In genomic region chr19:7941895-7942596, GRCh38 we compare ENCODE assay signal across 7 cellular contexts. TPM values are rescaled to one million over a fixed set of nuclear protein-coding genes. Genes with fewer than 3 reads are reported as not detected.
A peak's percentile ranks its signal among the peaks of the same experiment; 100 is the strongest.
DNase-seq lines count a peak whose midpoint lies in the region; FAIRE-seq and TF ChIP-seq lines count a peak whose summit lies in the region.

No MANE protein-coding gene starts in this region.

- no TSS peak for BruUV-seq in endothelial cell of umbilical vein (replicated peaks; lab: Mats Ljungman, UMichigan)

- no peak overlapping the region for H3K27ac ChIP-seq in OCI-LY1 (ENCODE audit: low read depth, low read length, poor library complexity, severe bottlenecking)
- no peak overlapping the region for H3K27ac ChIP-seq in endothelial cell of umbilical vein (ENCODE audit: insufficient read depth, low read depth, low read length)
- no peak overlapping the region for H3K27ac ChIP-seq in rectal smooth muscle tissue (ENCODE audit: low read depth, low read length)

- peak overlapping the region; percentile 62 for H3K4me2 ChIP-seq in OCI-LY1 (ENCODE audit: low read length)
- peak overlapping the region; percentile 76 for H3K4me2 ChIP-seq in endothelial cell of umbilical vein (ENCODE audit: insufficient read depth, low read length)

- DNase-seq in GM12864 (ENCODE audit: low read depth) (no peak), endothelial cell of umbilical vein (ENCODE audit: low read depth, low spot score) (no peak), NCI-H2081 (lab: John Stamatoyannopoulos, UW) (no peak), HTR-8/SVneo (ENCODE audit: insufficient read length, low spot score) (no peak), putamen (ENCODE audit: low spot score) (no peak)

- H3K79me2 ChIP-seq in OCI-LY1 (ENCODE audit: insufficient read depth, low read length) (peaks cover 4% of the 10 kb centered on the region; the same call in 1 of the 2 replicates), endothelial cell of umbilical vein (ENCODE audit: control insufficient read depth, insufficient read depth, low read length) (peaks cover 22% of the 10 kb centered on the region)

- H3K27me3 ChIP-seq in OCI-LY1 (ENCODE audit: insufficient read depth, low read length) (no peaks in the 10 kb centered on the region), endothelial cell of umbilical vein (ENCODE audit: control insufficient read depth in 2 of 2, insufficient read depth in 2 of 2, low read length in 2 of 2) (no peaks in the 10 kb centered on the region), rectal smooth muscle tissue (ENCODE audit: control insufficient read depth, insufficient read depth, low read length) (no peaks in the 10 kb centered on the region)

- H3K9me3 ChIP-seq in OCI-LY1 (ENCODE audit: low read length) (no peaks in the 10 kb centered on the region), endothelial cell of umbilical vein (replicated peaks; ENCODE audit: control insufficient read depth, insufficient read depth, low read length) (no peaks in the 10 kb centered on the region)

- POLR2A ChIA-PET in endothelial cell of umbilical vein (lab: Charles Lee): no interaction called here

- peak overlapping the region; percentile 88; the same call in 1 of the 2 replicates for H3K4me3 ChIP-seq in GM12864 (ENCODE audit: low read depth, low read length)
- H3K4me3 ChIP-seq in OCI-LY1 (ENCODE audit: low read depth, low read length, poor library complexity, severe bottlenecking): peak overlapping the region; percentile 88
- H3K4me3 ChIP-seq in endothelial cell of umbilical vein (replicated peaks in 1 of 3; ENCODE audit: insufficient read depth in 1 of 3, low read depth in 1 of 3, low read length in 3 of 3): no peak overlapping the region
- peak overlapping the region; percentile 62 for H3K4me3 ChIP-seq in rectal smooth muscle tissue (ENCODE audit: low read length)

- dilution Hi-C loops in endothelial cell of umbilical vein (cut with MboI; ENCODE audit: extremely low pct_ligation_motif_present, low sequenced_read_pairs): no loop called here

- no peak for TF ChIP-seq POLR2A in endothelial cell of umbilical vein (IDR thresholded peaks at IDR 0.05; ENCODE audit: low read depth, low read length)

- H3K4me1 ChIP-seq in OCI-LY1 (ENCODE audit: insufficient read depth, low read length, severe bottlenecking) (peaks cover 24% of the 10 kb centered on the region), endothelial cell of umbilical vein (ENCODE audit: control insufficient read depth, extremely low read depth, insufficient read depth, low read length) (peaks cover 9% of the 10 kb centered on the region), rectal smooth muscle tissue (ENCODE audit: control insufficient read depth, insufficient read depth, low read length) (no peaks in the 10 kb centered on the region)

- H3F3A ChIP-seq in OCI-LY1 (ENCODE audit: insufficient read depth, low read length): no peaks in the 10 kb centered on the region

- intact Hi-C loops in endothelial cell of umbilical vein (cut with micrococcal nuclease): loop anchor here (2.0 kb wide), 1 partner anchor 127 kb away; no protein-coding TSS in a partner anchor

- H3K9me2 ChIP-seq in OCI-LY1 (ENCODE audit: low read depth, low read length): no peaks in the 10 kb centered on the region

- H3K9ac ChIP-seq in OCI-LY1 (ENCODE audit: low read length) (peak overlapping the region; percentile 93; the same call in 1 of the 2 replicates), endothelial cell of umbilical vein (replicated peaks; ENCODE audit: extremely low read depth, insufficient read depth, low read length) (no peak overlapping the region), rectal smooth muscle tissue (ENCODE audit: low read length) (no peak overlapping the region)

- no peak for FAIRE-seq in endothelial cell of umbilical vein (lab: Jason Lieb, UNC)
- FAIRE-seq in HTR-8/SVneo (lab: Jason Lieb, UNC): no peak

- H3K9me1 ChIP-seq in endothelial cell of umbilical vein (replicated peaks; ENCODE audit: control insufficient read depth, extremely low read depth, insufficient read depth, low read length): no peaks in the 10 kb centered on the region

- CTCF ChIA-PET in endothelial cell of umbilical vein (lab: Charles Lee): interaction anchor here (1.0 to 3.3 kb wide), 3 partner anchors 12 to 29 kb away, joined by 3 to 41 read pairs (median 4); no protein-coding TSS in a partner anchor

- TF ChIP-seq CTCF in GM12864 (IDR thresholded peaks at IDR 0.05; ENCODE audit: low read depth, low read length, missing control alignments) (no peak), OCI-LY1 (IDR thresholded peaks at IDR 0.05; ENCODE audit: low read length) (no peak), endothelial cell of umbilical vein (IDR thresholded peaks at IDR 0.05; ENCODE audit: extremely low read depth in 1 of 2, insufficient read depth in 1 of 2, low read depth in 1 of 2, low read length in 2 of 2) (no peak)

- H2AFZ ChIP-seq in OCI-LY1 (ENCODE audit: low read length): no peak overlapping the region
- no peak overlapping the region for H2AFZ ChIP-seq in endothelial cell of umbilical vein (ENCODE audit: low read depth, low read length)

- peaks cover 42% of the 10 kb centered on the region for H3K36me3 ChIP-seq in OCI-LY1 (ENCODE audit: insufficient read depth, low read length)
- H3K36me3 ChIP-seq in endothelial cell of umbilical vein (ENCODE audit: control insufficient read depth in 2 of 2, extremely low read depth in 1 of 2, insufficient read depth in 2 of 2, low read length in 2 of 2): peaks cover 3 to 9% of the 10 kb centered on the region in 2 experiments
- peaks cover 10% of the 10 kb centered on the region for H3K36me3 ChIP-seq in rectal smooth muscle tissue (ENCODE audit: control insufficient read depth, insufficient read depth, low read length)

- H4K20me1 ChIP-seq in OCI-LY1 (ENCODE audit: insufficient read depth, low read length): no peaks in the 10 kb centered on the region
- no peaks in the 10 kb centered on the region for H4K20me1 ChIP-seq in endothelial cell of umbilical vein (replicated peaks; ENCODE audit: control insufficient read depth, extremely low read depth, insufficient read depth, low read length)

TF ChIP-seq in endothelial cell of umbilical vein, 7 proteins besides CTCF, POLR2A, EP300 and RAD21 (continues in another document):
- TF ChIP-seq JUN (IDR thresholded peaks at IDR 0.05; ENCODE audit: borderline replicate concordance, insufficient read depth, insufficient read length, low read depth): no peak
- no peak for TF ChIP-seq MYC (IDR thresholded peaks at IDR 0.05; ENCODE audit: low read depth, low read length)
- TF ChIP-seq EZH2 (IDR thresholded peaks at IDR 0.05; ENCODE audit: borderline replicate concordance, low read depth, low read length, severe bottlenecking): no peak
- no peak for TF ChIP-seq FOS (IDR thresholded peaks at IDR 0.05; ENCODE audit: borderline replicate concordance, insufficient read depth, low read length)

RNA-seq across cellular contexts. Expression of gene TIMM44, which starts 1.4 kb away (rescaled TPM):
- total RNA-seq in endothelial cell of umbilical vein: 61.5 and 62.9 TPM in 2 replicates
- polyA plus RNA-seq in endothelial cell of umbilical vein: 64.3 and 82.5 TPM in 2 replicates
- polyA plus RNA-seq in endothelial cell of umbilical vein (2011; cell fraction: cytosol; rRNA removed): 31.1 and 39.1 TPM in 2 replicates
- polyA plus RNA-seq in endothelial cell of umbilical vein (2011; cell fraction: nucleus; rRNA removed): 88.2 and 102 TPM in 2 replicates
- 52.7 and 53.2 TPM in 2 replicates for polyA plus RNA-seq in endothelial cell of umbilical vein (2012)
- 27.7 and 30.8 TPM in 2 replicates for polyA minus RNA-seq in endothelial cell of umbilical vein
- polyA minus RNA-seq in endothelial cell of umbilical vein (2011; cell fraction: cytosol; rRNA and poly(A)+ RNA removed): 62.2 TPM
- 20.3 and 39.5 TPM in 2 replicates for polyA minus RNA-seq in endothelial cell of umbilical vein (2011; cell fraction: nucleus; rRNA and poly(A)+ RNA removed)

RNA-seq across cellular contexts. Expression of gene CTXN1, which starts 16.1 kb away (rescaled TPM):
- 27.6 and 31.1 TPM in 2 replicates for total RNA-seq in endothelial cell of umbilical vein
- polyA plus RNA-seq in endothelial cell of umbilical vein: 16.0 and 25.6 TPM in 2 replicates
- 7.2 and 11.6 TPM in 2 replicates for polyA plus RNA-seq in endothelial cell of umbilical vein (2011; cell fraction: cytosol; rRNA removed)
- polyA plus RNA-seq in endothelial cell of umbilical vein (2011; cell fraction: nucleus; rRNA removed): 4.2 and 4.6 TPM in 2 replicates
- 12.6 and 33.1 TPM in 2 replicates for polyA plus RNA-seq in endothelial cell of umbilical vein (2012)
- 2.4 and 2.9 TPM in 2 replicates for polyA minus RNA-seq in endothelial cell of umbilical vein
- polyA minus RNA-seq in endothelial cell of umbilical vein (2011; cell fraction: cytosol; rRNA and poly(A)+ RNA removed): 14.6 TPM
- polyA minus RNA-seq in endothelial cell of umbilical vein (2011; cell fraction: nucleus; rRNA and poly(A)+ RNA removed): 1.6 and 5.6 TPM in 2 replicates

RNA-seq across cellular contexts. Expression of gene SNAPC2, which starts 21.9 kb away (rescaled TPM):
- total RNA-seq in endothelial cell of umbilical vein: 23.7 and 29.2 TPM in 2 replicates
- polyA plus RNA-seq in endothelial cell of umbilical vein: 25.8 and 33.0 TPM in 2 replicates
- 16.5 and 22.3 TPM in 2 replicates for polyA plus RNA-seq in endothelial cell of umbilical vein (2011; cell fraction: cytosol; rRNA removed)
- 9.7 and 11.4 TPM in 2 replicates for polyA plus RNA-seq in endothelial cell of umbilical vein (2011; cell fraction: nucleus; rRNA removed)
- polyA plus RNA-seq in endothelial cell of umbilical vein (2012): 27.3 and 36.7 TPM in 2 replicates
- polyA minus RNA-seq in endothelial cell of umbilical vein: 7.7 and 7.8 TPM in 2 replicates
- polyA minus RNA-seq in endothelial cell of umbilical vein (2011; cell fraction: cytosol; rRNA and poly(A)+ RNA removed): 7.9 TPM
- 2.5 and 5.2 TPM in 2 replicates for polyA minus RNA-seq in endothelial cell of umbilical vein (2011; cell fraction: nucleus; rRNA and poly(A)+ RNA removed)

RNA-seq across cellular contexts. Expression of gene TGFBR3L, which starts 27.4 kb away (rescaled TPM):
- total RNA-seq in endothelial cell of umbilical vein: 1.2 TPM in 1 of 2 replicates, not detected in the other
- 0.35 and 0.81 TPM in 2 replicates for polyA plus RNA-seq in endothelial cell of umbilical vein
- not detected in 2 replicates for polyA plus RNA-seq in endothelial cell of umbilical vein (2011; cell fraction: cytosol; rRNA removed)
- 0.16 TPM in 1 of 2 replicates, not detected in the other for polyA plus RNA-seq in endothelial cell of umbilical vein (2011; cell fraction: nucleus; rRNA removed)
- polyA plus RNA-seq in endothelial cell of umbilical vein (2012): 1.2 TPM in 1 of 2 replicates, not detected in the other
- not detected in 2 replicates for polyA minus RNA-seq in endothelial cell of umbilical vein
- 9.8 TPM for polyA minus RNA-seq in endothelial cell of umbilical vein (2011; cell fraction: cytosol; rRNA and poly(A)+ RNA removed)
- 0.48 TPM in 1 of 2 replicates, not detected in the other for polyA minus RNA-seq in endothelial cell of umbilical vein (2011; cell fraction: nucleus; rRNA and poly(A)+ RNA removed)

RNA-seq across cellular contexts. Expression of gene MAP2K7, which starts 38.4 kb away (rescaled TPM):
- total RNA-seq in endothelial cell of umbilical vein: 31.6 and 36.0 TPM in 2 replicates
- polyA plus RNA-seq in endothelial cell of umbilical vein: 13.8 and 14.0 TPM in 2 replicates
- polyA plus RNA-seq in endothelial cell of umbilical vein (2011; cell fraction: cytosol; rRNA removed): 8.8 and 12.6 TPM in 2 replicates
- polyA plus RNA-seq in endothelial cell of umbilical vein (2011; cell fraction: nucleus; rRNA removed): 45.9 and 51.2 TPM in 2 replicates
- 16.2 and 21.2 TPM in 2 replicates for polyA plus RNA-seq in endothelial cell of umbilical vein (2012)
- polyA minus RNA-seq in endothelial cell of umbilical vein: 11.8 and 14.7 TPM in 2 replicates
- polyA minus RNA-seq in endothelial cell of umbilical vein (2011; cell fraction: cytosol; rRNA and poly(A)+ RNA removed): 15.1 TPM
- 16.2 and 23.8 TPM in 2 replicates for polyA minus RNA-seq in endothelial cell of umbilical vein (2011; cell fraction: nucleus; rRNA and poly(A)+ RNA removed)

Comparison
In these comparisons a context has a peak if more than half of its experiments do, and no peak if none do; other contexts are left out.
1. H3K4me3 ChIP-seq: peak in GM12864 (single experiment), OCI-LY1 (single experiment) and rectal smooth muscle tissue (single experiment); none in endothelial cell of umbilical vein (0 of 3).